In genomic region chr1:167784876-167785550, GRCh38 we compare ENCODE assay signal across 27 cellular contexts.
DNase-seq lines count a peak whose midpoint lies in the region; ATAC-seq, FAIRE-seq and TF ChIP-seq lines count a peak whose summit lies in the region.
"Had no signal": no experiment of that assay in that cellular context is flagged by ENCODE, and none has a peak within 500 bp of the region (broad histone marks: within the 10 kb centered on the region; RNA-seq: fewer than 3 reads in every experiment).

No MANE protein-coding gene starts in this region.

- H3K27me3 Mint-ChIP-seq in activated naive CD8-positive, alpha-beta T cell treated with anti-CD3 and anti-CD28 coated beads, Interleukin-2, amount 50 U/mL, for 24 hours, result no peaks in the 10 kb centered on the region
- H3K27me3 Mint-ChIP-seq: CD8-positive, alpha-beta memory T cell; progenitor cell of endocrine pancreas had no signal

- no peak overlapping the region for H3K4me3 ChIP-seq in mucosa of descending colon
- H3K4me3 ChIP-seq: GM12878, right lobe of liver, upper lobe of left lung had no signal

- no peaks in the 10 kb centered on the region for H3K9me3 ChIP-seq in mucosa of descending colon
- H3K9me3 ChIP-seq: neutrophil, right lobe of liver, upper lobe of left lung had no signal

- DNase-seq in COLO829 (ENCODE audit: low spot score) (peak; percentile 70), D721Med (ENCODE audit: insufficient read length, low spot score) (no peak), myocyte (ENCODE audit: low read depth) (peak; percentile 71), mucosa of descending colon (no peak), NCI-H446 (lab: John Stamatoyannopoulos, UW) (no peak)
- DNase-seq in activated naive CD8-positive, alpha-beta T cell treated with anti-CD3 and anti-CD28 coated beads, Interleukin-2, amount 50 U/mL, for 24 hours, result no peak
- DNase-seq: activated naive CD4-positive, alpha-beta T cell treated with anti-CD3 and anti-CD28 coated beads for 36 hours; brain microvascular endothelial cell; CD8-positive, alpha-beta memory T cell; DMS153; effector CD4-positive, alpha-beta T cell; KBM-7; NCI-H1417; NCI-H2029 treated with DMSO at 0.1 percent for 48 hours; NCI-H526; right lobe of liver; stimulated activated CD4-positive, alpha-beta T cell treated with anti-CD3 and anti-CD28 coated beads, Interleukin-4, amount 100 ng/mL, for 24 hours; upper lobe of left lung had no signal

- peaks cover 12% of the 10 kb centered on the region for H3K4me1 Mint-ChIP-seq in activated naive CD8-positive, alpha-beta T cell treated with anti-CD3 and anti-CD28 coated beads, Interleukin-2, amount 50 U/mL, for 24 hours
- H3K4me1 Mint-ChIP-seq: CD8-positive, alpha-beta memory T cell had no signal

- intact Hi-C loops in mucosa of descending colon (cut with DNase I, micrococcal nuclease), result no loop called here

- peaks cover 7% of the 10 kb centered on the region for H3K9me3 Mint-ChIP-seq in activated naive CD8-positive, alpha-beta T cell treated with anti-CD3 and anti-CD28 coated beads, Interleukin-2, amount 50 U/mL, for 24 hours

- no peak overlapping the region for H3K27ac Mint-ChIP-seq in activated naive CD8-positive, alpha-beta T cell treated with anti-CD3 and anti-CD28 coated beads, Interleukin-2, amount 50 U/mL, for 24 hours
- H3K27ac Mint-ChIP-seq: activated naive CD4-positive, alpha-beta T cell treated with anti-CD3 and anti-CD28 coated beads for 36 hours; CD8-positive, alpha-beta memory T cell; progenitor cell of endocrine pancreas; T-helper 1 cell treated with Interleukin-12 subunit alpha and Interleukin-12 subunit beta and Interleukin-4 antibody, amounts not matched to agents 30 μg/mL and 1 μg/mL, for 36 hours had no signal

- no peak for TF ChIP-seq CTCF in D721Med (IDR thresholded peaks at IDR 0.05; ENCODE audit: insufficient read depth, missing control alignments)
- no peak for TF ChIP-seq CTCF in mucosa of descending colon (IDR thresholded peaks at IDR 0.05)

- no peaks in the 10 kb centered on the region for H3K36me3 ChIP-seq in mucosa of descending colon (ENCODE audit: low read depth)
- H3K36me3 ChIP-seq: neutrophil had no signal

- no peak overlapping the region for H3K4me3 Mint-ChIP-seq in activated naive CD8-positive, alpha-beta T cell treated with anti-CD3 and anti-CD28 coated beads, Interleukin-2, amount 50 U/mL, for 24 hours
- H3K4me3 Mint-ChIP-seq: activated naive CD4-positive, alpha-beta T cell treated with anti-CD3 and anti-CD28 coated beads for 36 hours; T-helper 1 cell treated with Interleukin-12 subunit alpha and Interleukin-12 subunit beta and Interleukin-4 antibody, amounts not matched to agents 30 μg/mL and 1 μg/mL, for 36 hours had no signal

- FAIRE-seq in D721Med (lab: Jason Lieb, UNC), result peak; percentile 77
- FAIRE-seq: GM12878, GM19239, H1 had no signal

- peaks cover 21% of the 10 kb centered on the region for H3K36me3 Mint-ChIP-seq in activated naive CD8-positive, alpha-beta T cell treated with anti-CD3 and anti-CD28 coated beads, Interleukin-2, amount 50 U/mL, for 24 hours (ENCODE audit: low read depth)

- peak; percentile 77 for ATAC-seq in activated naive CD8-positive, alpha-beta T cell treated with anti-CD3 and anti-CD28 coated beads, Interleukin-2, amount 50 U/mL, for 24 hours
- ATAC-seq in mucosa of descending colon (no peak), GM21737 (IDR thresholded peaks at IDR 0.05; ENCODE audit: unreplicated experiment) (no peak)
- ATAC-seq: GM12878, right lobe of liver, Right ventricle myocardium inferior, SK-N-SH treated with all-trans-retinoic acid at 6 μM for 48 hours had no signal

- H3K4me1 ChIP-seq in mucosa of descending colon (ENCODE audit: low read depth), result no peaks in the 10 kb centered on the region
- H3K4me1 ChIP-seq: right lobe of liver, upper lobe of left lung had no signal

Comparison
In these comparisons a context has a peak if more than half of its experiments do, and no peak if none do; other contexts are left out.
1. DNase-seq: peak in COLO829 (single experiment) and myocyte (single experiment); none in D721Med (single experiment), activated naive CD8-positive, alpha-beta T cell treated with anti-CD3 and anti-CD28 coated beads, Interleukin-2, amount 50 U/mL, for 24 hours (single experiment), mucosa of descending colon (0 of 3) and NCI-H446 (0 of 2).